Comparison of ENCODE assay signal across 17 cellular contexts in the genomic region with DNA sequence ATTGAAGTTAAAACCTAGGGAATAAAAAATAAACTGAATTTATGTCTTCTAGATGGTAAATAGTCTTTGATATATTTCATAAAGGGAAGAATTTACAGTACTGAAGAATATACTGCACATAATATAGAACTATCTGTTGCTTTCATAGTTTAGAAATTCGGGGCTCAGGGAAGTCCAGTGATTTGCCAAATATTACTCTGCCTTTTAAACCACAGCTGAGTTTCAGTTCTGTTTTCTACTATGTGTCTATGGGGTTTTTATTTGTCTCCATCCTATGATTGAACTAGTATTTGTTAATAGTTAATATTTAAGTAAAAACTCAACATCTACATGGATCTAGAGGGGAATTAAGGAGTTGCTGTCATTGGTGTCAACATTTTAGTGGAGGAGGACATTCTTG.
"Had no signal": no experiment of that assay in that cellular context is flagged by ENCODE, and none has a peak within 500 bp of the region (broad histone marks: within the 10 kb centered on the region; RNA-seq: fewer than 3 reads in every experiment).

No MANE protein-coding gene starts in this region.

- H3K36me3 Mint-ChIP-seq: activated CD4-positive, alpha-beta memory T cell treated with anti-CD3 and anti-CD28 coated beads for 36 hours; stimulated activated naive B cell treated with anti-CD40 and anti-IgM and Interleukin-4, amounts not matched to agents 10 μg/mL and 1 μg/mL and 100 μg/mL, for 72 hours had no signal

- H3K4me3 Mint-ChIP-seq: activated CD4-positive, alpha-beta memory T cell treated with anti-CD3 and anti-CD28 coated beads for 36 hours; activated naive CD8-positive, alpha-beta T cell treated with anti-CD3 and anti-CD28 coated beads, Interleukin-2, amount 50 U/mL, for 24 hours; endodermal cell; natural killer cell; stimulated activated naive B cell treated with anti-CD40 and anti-IgM and Interleukin-4, amounts not matched to agents 10 μg/mL and 1 μg/mL and 100 μg/mL, for 72 hours had no signal

- DNase-seq: activated CD4-positive, alpha-beta memory T cell treated with anti-CD3 and anti-CD28 coated beads for 36 hours; activated CD4-positive, alpha-beta T cell treated with anti-CD3 and anti-CD28 coated beads for 48 hours; activated CD4-positive, CD25-positive, alpha-beta regulatory T cell; activated naive CD4-positive, alpha-beta T cell treated with Interleukin-2 at 50 U/mL for 16 hours; activated naive CD8-positive, alpha-beta T cell treated with anti-CD3 and anti-CD28 coated beads, Interleukin-2, amount 50 U/mL, for 24 hours; activated T-cell treated with anti-CD3 and anti-CD28 coated beads, Interleukin-2, amount 50 U/mL, for 48 hours; cortex of kidney; endodermal cell; esophagus squamous epithelium; gastrocnemius medialis; hypothalamus; midbrain; natural killer cell; small intestine; stimulated activated naive B cell treated with anti-CD40 and anti-IgM and Interleukin-4, amounts not matched to agents 10 μg/mL and 1 μg/mL and 100 μg/mL, for 72 hours; trophoblast cell had no signal

- ATAC-seq: activated naive CD8-positive, alpha-beta T cell treated with anti-CD3 and anti-CD28 coated beads, Interleukin-2, amount 50 U/mL, for 24 hours; gastrocnemius medialis; natural killer cell; sciatic nerve; stimulated activated naive B cell treated with anti-CD40 and anti-IgM and Interleukin-4, amounts not matched to agents 10 μg/mL and 1 μg/mL and 100 μg/mL, for 72 hours had no signal

- H3K9me3 Mint-ChIP-seq: endodermal cell had no signal

- H3K4me1 Mint-ChIP-seq: activated naive CD8-positive, alpha-beta T cell treated with anti-CD3 and anti-CD28 coated beads, Interleukin-2, amount 50 U/mL, for 24 hours; natural killer cell; stimulated activated naive B cell treated with anti-CD40 and anti-IgM and Interleukin-4, amounts not matched to agents 10 μg/mL and 1 μg/mL and 100 μg/mL, for 72 hours had no signal

- H3K27ac Mint-ChIP-seq: activated CD4-positive, alpha-beta memory T cell treated with anti-CD3 and anti-CD28 coated beads for 36 hours; activated naive CD8-positive, alpha-beta T cell treated with anti-CD3 and anti-CD28 coated beads, Interleukin-2, amount 50 U/mL, for 24 hours; endodermal cell; natural killer cell; stimulated activated naive B cell treated with anti-CD40 and anti-IgM and Interleukin-4, amounts not matched to agents 10 μg/mL and 1 μg/mL and 100 μg/mL, for 72 hours had no signal

- H3K27me3 Mint-ChIP-seq: activated CD4-positive, alpha-beta memory T cell treated with anti-CD3 and anti-CD28 coated beads for 36 hours; activated naive CD8-positive, alpha-beta T cell treated with anti-CD3 and anti-CD28 coated beads, Interleukin-2, amount 50 U/mL, for 24 hours; stimulated activated naive B cell treated with anti-CD40 and anti-IgM and Interleukin-4, amounts not matched to agents 10 μg/mL and 1 μg/mL and 100 μg/mL, for 72 hours had no signal
